In the genomic region with DNA sequence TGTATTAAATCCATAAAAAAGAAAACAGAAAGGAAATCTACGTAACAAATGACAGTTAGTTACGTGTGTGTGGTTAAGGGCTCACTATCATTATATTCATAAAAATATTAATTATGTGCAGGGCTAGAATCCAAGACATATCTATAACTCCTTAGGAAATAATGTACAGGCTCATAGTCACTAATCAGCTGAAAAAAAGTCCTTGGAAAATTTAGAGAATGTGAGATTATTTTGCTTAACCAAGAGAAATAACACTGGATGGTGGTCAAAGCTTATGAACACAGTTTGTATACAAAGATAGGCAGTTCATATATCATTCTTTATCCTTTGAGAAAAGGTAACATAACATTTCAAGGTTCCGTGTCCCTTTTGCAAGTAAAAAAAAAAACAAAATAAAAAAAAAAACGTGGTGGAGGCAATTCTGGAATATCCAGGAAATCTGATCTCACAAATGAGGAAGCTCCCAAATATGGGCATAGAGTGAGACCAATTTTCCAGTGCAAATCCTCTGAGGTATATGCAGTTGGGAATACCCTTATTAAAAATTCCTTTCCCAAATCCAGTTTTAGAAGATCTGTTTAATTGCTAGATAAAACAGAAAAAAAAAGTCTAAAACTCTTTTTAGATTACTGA, we compare ENCODE assay signal across 1 cellular context.
TF ChIP-seq lines count a peak whose summit lies in the region.

No MANE protein-coding gene starts in this region.

TF ChIP-seq in HEK293, 187 proteins besides CTCF, POLR2A, EP300 and RAD21 (continued from another document):
- TF ChIP-seq INSM2 (tag by site-specific recombination; IDR thresholded peaks at IDR 0.05): no peak
- TF ChIP-seq YY2 (tag by site-specific recombination; IDR thresholded peaks at IDR 0.05): no peak
- TF ChIP-seq, protein P1, sequence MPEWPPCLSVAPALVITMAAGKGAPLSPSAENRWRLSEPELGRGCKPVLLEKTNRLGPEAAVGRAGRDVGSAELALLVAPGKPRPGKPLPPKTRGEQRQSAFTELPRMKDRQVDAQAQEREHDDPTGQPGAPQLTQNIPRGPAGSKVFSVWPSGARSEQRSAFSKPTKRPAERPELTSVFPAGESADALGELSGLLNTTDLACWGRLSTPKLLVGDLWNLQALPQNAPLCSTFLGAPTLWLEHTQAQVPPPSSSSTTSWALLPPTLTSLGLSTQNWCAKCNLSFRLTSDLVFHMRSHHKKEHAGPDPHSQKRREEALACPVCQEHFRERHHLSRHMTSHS (tag by site-specific recombination; IDR thresholded peaks at IDR 0.05): no peak
- TF ChIP-seq ZNF362 (tag by site-specific recombination; IDR thresholded peaks at IDR 0.05): peak; percentile 56; the same call in 1 of the 2 replicates
- TF ChIP-seq, protein P2, sequence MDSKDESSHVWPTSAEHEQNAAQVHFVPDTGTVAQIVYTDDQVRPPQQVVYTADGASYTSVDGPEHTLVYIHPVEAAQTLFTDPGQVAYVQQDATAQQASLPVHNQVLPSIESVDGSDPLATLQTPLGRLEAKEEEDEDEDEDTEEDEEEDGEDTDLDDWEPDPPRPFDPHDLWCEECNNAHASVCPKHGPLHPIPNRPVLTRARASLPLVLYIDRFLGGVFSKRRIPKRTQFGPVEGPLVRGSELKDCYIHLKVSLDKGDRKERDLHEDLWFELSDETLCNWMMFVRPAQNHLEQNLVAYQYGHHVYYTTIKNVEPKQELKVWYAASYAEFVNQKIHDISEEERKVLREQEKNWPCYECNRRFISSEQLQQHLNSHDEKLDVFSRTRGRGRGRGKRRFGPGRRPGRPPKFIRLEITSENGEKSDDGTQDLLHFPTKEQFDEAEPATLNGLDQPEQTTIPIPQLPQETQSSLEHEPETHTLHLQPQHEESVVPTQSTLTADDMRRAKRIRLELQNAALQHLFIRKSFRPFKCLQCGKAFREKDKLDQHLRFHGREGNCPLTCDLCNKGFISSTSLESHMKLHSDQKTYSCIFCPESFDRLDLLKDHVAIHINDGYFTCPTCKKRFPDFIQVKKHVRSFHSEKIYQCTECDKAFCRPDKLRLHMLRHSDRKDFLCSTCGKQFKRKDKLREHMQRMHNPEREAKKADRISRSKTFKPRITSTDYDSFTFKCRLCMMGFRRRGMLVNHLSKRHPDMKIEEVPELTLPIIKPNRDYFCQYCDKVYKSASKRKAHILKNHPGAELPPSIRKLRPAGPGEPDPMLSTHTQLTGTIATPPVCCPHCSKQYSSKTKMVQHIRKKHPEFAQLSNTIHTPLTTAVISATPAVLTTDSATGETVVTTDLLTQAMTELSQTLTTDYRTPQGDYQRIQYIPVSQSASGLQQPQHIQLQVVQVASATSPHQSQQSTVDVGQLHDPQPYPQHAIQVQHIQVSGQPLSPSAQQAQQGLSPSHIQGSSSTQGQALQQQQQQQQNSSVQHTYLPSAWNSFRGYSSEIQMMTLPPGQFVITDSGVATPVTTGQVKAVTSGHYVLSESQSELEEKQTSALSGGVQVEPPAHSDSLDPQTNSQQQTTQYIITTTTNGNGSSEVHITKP (tag by site-specific recombination; IDR thresholded peaks at IDR 0.05): 0 out of 2 replicates have a peak, but pooled peaks have one; percentile 41
- peak; percentile 88; the same call in 1 of the 2 replicates for TF ChIP-seq ELK4 (IDR thresholded peaks at IDR 0.05; ENCODE audit: borderline replicate concordance, low read depth, low read length)
- no peak for TF ChIP-seq ZNF174 (tag by site-specific recombination; IDR thresholded peaks at IDR 0.05)
- no peak for TF ChIP-seq ZNF169 (tag by site-specific recombination; IDR thresholded peaks at IDR 0.05)
- no peak for TF ChIP-seq ZNF621 (tag by site-specific recombination; IDR thresholded peaks at IDR 0.05)
- TF ChIP-seq ZNF37A (tag by site-specific recombination; IDR thresholded peaks at IDR 0.05): no peak
- TF ChIP-seq ZNF585B (tag by site-specific recombination; IDR thresholded peaks at IDR 0.05): no peak
- peak; percentile 91 for TF ChIP-seq ZNF600 (tag by site-specific recombination; IDR thresholded peaks at IDR 0.05)
- TF ChIP-seq ZSCAN16 (tag by site-specific recombination; IDR thresholded peaks at IDR 0.05): no peak
TF ChIP-seq in HEK293: peak in this region for 5.
